Comparison of ENCODE assay signal across 1 cellular context in the genomic region with DNA sequence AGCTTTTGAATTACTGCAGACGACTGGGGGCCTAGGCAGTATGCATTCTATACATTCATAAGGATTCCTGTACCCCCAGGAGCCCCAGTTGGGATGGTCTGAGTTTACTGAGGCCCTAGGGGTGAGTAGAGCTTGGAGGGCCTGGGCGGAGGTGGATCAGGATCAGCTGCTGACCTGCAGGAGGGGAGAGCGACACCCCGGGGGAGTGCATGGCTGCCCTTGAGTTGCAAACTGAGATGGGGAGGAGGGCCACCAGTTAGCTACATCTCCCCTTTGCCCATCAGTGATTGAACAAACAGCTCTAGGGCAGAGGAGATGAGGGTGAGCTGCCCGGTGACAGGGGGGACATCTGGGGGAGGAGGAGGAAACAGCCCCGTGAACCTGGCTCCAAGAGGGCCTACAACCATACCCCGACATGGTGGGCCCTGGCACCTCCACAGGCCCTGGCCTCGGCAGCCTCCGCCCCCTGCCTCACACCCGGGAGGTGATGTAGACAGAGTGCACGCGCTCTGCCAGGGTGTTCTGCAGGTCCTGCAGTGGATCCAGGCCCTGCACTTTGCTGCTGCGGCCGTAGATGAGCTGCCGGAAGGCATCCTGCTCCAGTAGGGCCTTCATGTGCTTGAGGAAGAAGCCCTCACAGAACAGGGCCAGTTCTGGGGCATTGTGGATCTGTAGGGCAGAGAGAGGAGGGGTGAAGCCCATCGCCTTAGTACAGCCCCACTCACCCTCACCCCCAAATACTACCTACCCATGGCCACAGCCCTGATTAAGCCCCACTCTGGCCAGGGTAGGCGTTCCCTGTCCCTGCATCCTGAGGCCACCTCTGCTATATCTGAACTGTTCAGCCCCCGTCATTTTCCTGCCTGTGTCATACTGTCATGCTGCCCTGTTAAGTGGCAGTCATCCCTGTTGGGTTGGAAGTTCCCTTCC.
TF ChIP-seq lines count a peak whose summit lies in the region.

No MANE protein-coding gene starts in this region.

TF ChIP-seq in K562, 482 proteins besides CTCF, POLR2A, EP300 and RAD21:
- TF ChIP-seq ZNF764 (CRISPR knock-in tag; IDR thresholded peaks at IDR 0.05; ENCODE audit: low read depth) (no peak), POLR2G (IDR thresholded peaks at IDR 0.05; ENCODE audit: low read depth, low read length) (peak; percentile 63)
